ENCODE assay signal across 9 cellular contexts in genomic region chr6:157597461-157598312, GRCh38.
A peak's percentile ranks its signal among the peaks of the same experiment; 100 is the strongest.
DNase-seq lines count a peak whose midpoint lies in the region; ATAC-seq, FAIRE-seq and TF ChIP-seq lines count a peak whose summit lies in the region.
"Had no signal": no experiment of that assay in that cellular context is flagged by ENCODE, and none has a peak within 500 bp of the region (broad histone marks: within the 10 kb centered on the region; RNA-seq: fewer than 3 reads in every experiment).

No MANE protein-coding gene starts in this region.

- no peaks in the 10 kb centered on the region for H3K36me3 Mint-ChIP-seq in MCF 10A (ENCODE audit: insufficient read depth, unreplicated experiment)

- H3K4me3 ChIP-seq in SJCRH30 (peak overlapping the region; percentile 18), kidney (ENCODE audit: low read length in 2 of 2) (peak overlapping the region in 1 of 2 donors; percentile 11)

- POLR2A ChIA-PET in MCF 10A (lab: Yijun Ruan, JAX), result interaction anchor here (0.5 kb wide), 1 partner anchor 494 kb away, joined by 3 read pairs; no protein-coding TSS in a partner anchor

- CTCF ChIA-PET in MCF 10A (lab: Yijun Ruan, JAX), result interaction anchor here (0.6 to 5.8 kb wide), 10 partner anchors 8 to 282 kb away, joined by 3 to 47 read pairs (median 5); partner anchors contain the start of genes TMEM242 and ZDHHC14

- H3K27ac ChIP-seq in SJCRH30, result no peak overlapping the region; the same call in 1 of the 2 replicates
- H3K27ac ChIP-seq in kidney (ENCODE audit: low read depth in 2 of 2, low read length in 2 of 2), result peak overlapping the region; percentile 7 to 81

- no peaks in the 10 kb centered on the region for H3K27me3 Mint-ChIP-seq in MCF 10A (ENCODE audit: insufficient read depth, unreplicated experiment)

- peak; percentile 56 for TF ChIP-seq CTCF in MCF 10A (IDR thresholded peaks at IDR 0.05; ENCODE audit: unreplicated experiment)
- TF ChIP-seq CTCF in kidney (IDR thresholded peaks at IDR 0.05; ENCODE audit: borderline replicate concordance, extremely low read depth, insufficient read depth), result peak; percentile 43

- no peaks in the 10 kb centered on the region for H3K9me3 Mint-ChIP-seq in MCF 10A (ENCODE audit: unreplicated experiment)
- H3K9me3 Mint-ChIP-seq: T-helper 1 cell treated with Interleukin-12 subunit alpha and Interleukin-12 subunit beta and Interleukin-4 antibody, amounts not matched to agents 30 μg/mL and 1 μg/mL, for 36 hours had no signal

- DNase-seq in DMS153 (lab: John Stamatoyannopoulos, UW) (peak; percentile 9), SJCRH30 (peak; percentile 45 to 67), MCF 10A (ENCODE audit: unreplicated experiment) (peak; percentile 57), kidney (peak; percentile 83), NCI-H774 (lab: John Stamatoyannopoulos, UW) (no peak)
- DNase-seq in stimulated activated CD4-positive, alpha-beta T cell treated with anti-CD3 and anti-CD28 coated beads, Interleukin-4, amount 100 ng/mL, for 24 hours, result peak; percentile 32

- peaks cover 10% of the 10 kb centered on the region; the same call in 1 of the 2 replicates for H3K4me1 ChIP-seq in SJCRH30
- peaks cover 8 to 12% of the 10 kb centered on the region in 2 donors for H3K4me1 ChIP-seq in kidney (ENCODE audit: control insufficient read depth in 1 of 2, insufficient read depth in 1 of 2, low read depth in 1 of 2, low read length in 2 of 2)

- intact Hi-C loops in MCF 10A (cut with micrococcal nuclease), result loop anchor here (1.0 kb wide), 2 partner anchors 215 to 283 kb away; no protein-coding TSS in a partner anchor
- intact Hi-C loops in kidney (cut with DNase I), result no loop called here

- H3K27ac Mint-ChIP-seq in MCF 10A (ENCODE audit: low read depth, unreplicated experiment), result no peak overlapping the region
- H3K27ac Mint-ChIP-seq: T-helper 1 cell treated with Interleukin-12 subunit alpha and Interleukin-12 subunit beta and Interleukin-4 antibody, amounts not matched to agents 30 μg/mL and 1 μg/mL, for 36 hours had no signal

- H3K9me3 ChIP-seq in SJCRH30 (replicated peaks) (no peaks in the 10 kb centered on the region), kidney (ENCODE audit: control insufficient read depth in 1 of 2, low read length in 2 of 2) (no peaks in the 10 kb centered on the region)

- H3K4me1 Mint-ChIP-seq in MCF 10A (ENCODE audit: insufficient read depth, unreplicated experiment), result no peaks in the 10 kb centered on the region

- no peaks in the 10 kb centered on the region for H3K36me3 ChIP-seq in SJCRH30
- H3K36me3 ChIP-seq in kidney (ENCODE audit: control insufficient read depth in 1 of 2, insufficient read depth in 2 of 2, low read length in 2 of 2), result no peaks in the 10 kb centered on the region

- peak overlapping the region in 1 of 2 donors; percentile 28 for H3K9ac ChIP-seq in kidney (ENCODE audit: low read length in 2 of 2)

- ATAC-seq in HG02642 (IDR thresholded peaks at IDR 0.05; ENCODE audit: poor library complexity, unreplicated experiment) (peak; percentile 51), GM19023 (IDR thresholded peaks at IDR 0.05; ENCODE audit: unreplicated experiment) (no peak)

- BruUV-seq in MCF 10A (replicated peaks; lab: Mats Ljungman, UMichigan), result no TSS peak

- FAIRE-seq in kidney (lab: Jason Lieb, UNC), result no peak

- H3K27me3 ChIP-seq in SJCRH30, result no peaks in the 10 kb centered on the region

- no peak overlapping the region for H3K4me3 Mint-ChIP-seq in MCF 10A (ENCODE audit: unreplicated experiment)
- H3K4me3 Mint-ChIP-seq: T-helper 1 cell treated with Interleukin-12 subunit alpha and Interleukin-12 subunit beta and Interleukin-4 antibody, amounts not matched to agents 30 μg/mL and 1 μg/mL, for 36 hours had no signal
